Comparison of ENCODE assay signal across 8 cellular contexts in genomic region chr1:36109041-36109679, GRCh38. TPM values are rescaled to one million over a fixed set of nuclear protein-coding genes. Genes with fewer than 3 reads are reported as not detected.
A peak's percentile ranks its signal among the peaks of the same experiment; 100 is the strongest.
DNase-seq lines count a peak whose midpoint lies in the region; ATAC-seq and TF ChIP-seq lines count a peak whose summit lies in the region.

No MANE protein-coding gene starts in this region.

- H3K4me1 Mint-ChIP-seq in naive B cell: peaks cover 3 to 8% (median 6%) of the 10 kb centered on the region in 3 donors

- H3K27me3 ChIP-seq in Panc1 (ENCODE audit: control insufficient read depth, insufficient read depth, low read length) (no peaks in the 10 kb centered on the region), adipocyte (replicated peaks; ENCODE audit: control insufficient read depth, insufficient read depth, low read length) (no peaks in the 10 kb centered on the region)

- ATAC-seq in Panc1: peak; percentile 81
- ATAC-seq in naive B cell (ENCODE audit: low read depth in 2 of 2): peak; percentile 25 to 32

- intact Hi-C loops in Panc1 (cut with micrococcal nuclease; ENCODE audit: unreplicated experiment): no loop called here

- DNase-seq in COLO668 (lab: John Stamatoyannopoulos, UW; ENCODE audit: unreplicated experiment) (peak; percentile 36), Panc1 (ENCODE audit: low read depth, low spot score) (no peak), adipocyte (ENCODE audit: low read depth) (peak; percentile 85), naive B cell (no peak), DMS153 treated with DMSO at 0.1 percent for 48 hours (lab: John Stamatoyannopoulos, UW; ENCODE audit: unreplicated experiment) (no peak), cerebellar nuclear complex (lab: John Stamatoyannopoulos, UW) (no peak), COR-L47 (lab: John Stamatoyannopoulos, UW) (no peak), germinal center (ENCODE audit: low spot score) (no peak)

- no peaks in the 10 kb centered on the region for H3K9me3 ChIP-seq in Panc1 (ENCODE audit: control insufficient read depth, insufficient read depth, low read depth, low read length)
- H3K9me3 ChIP-seq in adipocyte (ENCODE audit: control insufficient read depth, low read length): no peaks in the 10 kb centered on the region

- in situ Hi-C loops in Panc1 (cut with HindIII; ENCODE audit: low pct_unique_long_range_greater_than_20kb, low sequenced_read_pairs): no loop called here

- no peak overlapping the region for H3K27ac ChIP-seq in Panc1 (ENCODE audit: low read length)

- peaks cover 0 to 2% (median 0%) of the 10 kb centered on the region in 3 donors for H3K27me3 Mint-ChIP-seq in naive B cell

- H3K36me3 Mint-ChIP-seq in naive B cell: no peaks in the 10 kb centered on the region

- no peaks in the 10 kb centered on the region for H3K36me3 ChIP-seq in Panc1 (ENCODE audit: control insufficient read depth, insufficient read depth, low read length)
- H3K36me3 ChIP-seq in adipocyte (ENCODE audit: control insufficient read depth, insufficient read depth, low read length, severe bottlenecking): no peaks in the 10 kb centered on the region

- no peak for TF ChIP-seq CTCF in Panc1 (IDR thresholded peaks at IDR 0.05)

- BruUV-seq in Panc1 (replicated peaks; lab: Mats Ljungman, UMichigan): no TSS peak

- H3K9ac ChIP-seq in adipocyte (ENCODE audit: low read length): no peak overlapping the region

- peak overlapping the region in 3 of 6 donors; percentile 34 to 75 (median 58) for H3K27ac Mint-ChIP-seq in naive B cell

- H3K4me3 Mint-ChIP-seq in naive B cell: no peak overlapping the region

- peaks cover 12% of the 10 kb centered on the region; the same call in 1 of the 2 replicates for H3K4me1 ChIP-seq in Panc1 (ENCODE audit: control insufficient read depth, insufficient read depth, low read length)
- no peaks in the 10 kb centered on the region for H3K4me1 ChIP-seq in adipocyte (ENCODE audit: control insufficient read depth, insufficient read depth, low read length)

- H3K4me3 ChIP-seq in Panc1 (ENCODE audit: low read depth in 2 of 2, low read length in 2 of 2) (no peak overlapping the region), adipocyte (ENCODE audit: low read length) (no peak overlapping the region)

- H3K9me3 Mint-ChIP-seq in naive B cell: no peaks in the 10 kb centered on the region

- POLR2A ChIA-PET in Panc1 (lab: Charles Lee): interaction anchor here (0.6 kb wide), 1 partner anchor 112 kb away, joined by 9 read pairs; no protein-coding TSS in a partner anchor

- CTCF ChIA-PET in Panc1 (lab: Charles Lee): interaction anchor here (0.8 kb wide), 2 partner anchors 26 to 79 kb away, joined by 4 to 5 read pairs; no protein-coding TSS in a partner anchor

RNA-seq across cellular contexts. Expression of gene COL8A2, which starts 15.9 kb away (rescaled TPM):
- total RNA-seq in Panc1 (2021; ENCODE audit: unreplicated experiment): 1.2 TPM
- 1.9 TPM for polyA plus RNA-seq in Panc1 (2012; ENCODE audit: insufficient read length)
- polyA plus RNA-seq in naive B cell (ENCODE audit: low read depth in 6 of 6): under 1 TPM in 3 of 6 donors, not detected in 3; 0.10 to 0.25 (median 0.19) TPM

RNA-seq across cellular contexts. Expression of gene ADPRS, which starts 20.5 kb away (rescaled TPM):
- total RNA-seq in Panc1 (2021; ENCODE audit: unreplicated experiment): 32.2 TPM
- 42.2 TPM for polyA plus RNA-seq in Panc1 (2012; ENCODE audit: insufficient read length)
- 10 to 100 TPM; 16.0 to 32.2 (median 19.2) TPM for polyA plus RNA-seq in naive B cell (ENCODE audit: low read depth in 6 of 6)

RNA-seq across cellular contexts. Expression of gene TEKT2, which starts 25.3 kb away (rescaled TPM):
- 0.23 TPM for total RNA-seq in Panc1 (2021; ENCODE audit: unreplicated experiment)
- polyA plus RNA-seq in Panc1 (2012; ENCODE audit: insufficient read length): 0.21 TPM
- not detected for polyA plus RNA-seq in naive B cell (ENCODE audit: low read depth in 6 of 6)

RNA-seq across cellular contexts. Expression of gene TRAPPC3, which starts 40.1 kb away (rescaled TPM):
- 98.7 TPM for total RNA-seq in Panc1 (2021; ENCODE audit: unreplicated experiment)
- 150 TPM for polyA plus RNA-seq in Panc1 (2012; ENCODE audit: insufficient read length)
- 100 to 1,000 TPM; 103 to 185 (median 109) TPM for polyA plus RNA-seq in naive B cell (ENCODE audit: low read depth in 6 of 6)

RNA-seq across cellular contexts. Expression of gene MAP7D1, which starts 46.8 kb away (rescaled TPM):
- 212 TPM for total RNA-seq in Panc1 (2021; ENCODE audit: unreplicated experiment)
- polyA plus RNA-seq in Panc1 (2012; ENCODE audit: insufficient read length): 223 TPM
- polyA plus RNA-seq in naive B cell (ENCODE audit: low read depth in 6 of 6): 10 to 100 TPM in 1 of 6 donors, 1 to 10 TPM in 5; 2.6 to 12.5 (median 5.3) TPM

Comparison
In these comparisons a context has a peak if more than half of its experiments do, and no peak if none do; other contexts are left out.
1. DNase-seq: peak in COLO668 (single experiment) and adipocyte (single experiment); none in Panc1 (single experiment), naive B cell (single experiment), DMS153 treated with DMSO at 0.1 percent for 48 hours (single experiment), cerebellar nuclear complex (0 of 2), COR-L47 (single experiment) and germinal center (single experiment).